Comparison of ENCODE assay signal across 24 cellular contexts in genomic region chr3:13706451-13706850, GRCh38.
A peak's percentile ranks its signal among the peaks of the same experiment; 100 is the strongest.
DNase-seq lines count a peak whose midpoint lies in the region; ATAC-seq and TF ChIP-seq lines count a peak whose summit lies in the region.
"Had no signal": no experiment of that assay in that cellular context is flagged by ENCODE, and none has a peak within 500 bp of the region (broad histone marks: within the 10 kb centered on the region; RNA-seq: fewer than 3 reads in every experiment).

No MANE protein-coding gene starts in this region.

- H3K4me1 Mint-ChIP-seq in activated CD8-positive, alpha-beta memory T cell treated with anti-CD3 and anti-CD28 coated beads, Interleukin-2, amount 10 ng/mL, durations not matched to agents 7 days and 5 days: no peaks in the 10 kb centered on the region
- H3K4me1 Mint-ChIP-seq: activated T-helper 17 cell treated with anti-CD3 and anti-CD28 coated beads, Interleukin-2, amount 50 U/mL, for 72 hours; CD4-positive, CD25-positive, alpha-beta regulatory T cell; H9; mesothelial cell of epicardium; naive thymus-derived CD8-positive, alpha-beta T cell had no signal

- no peaks in the 10 kb centered on the region for H3K4me1 ChIP-seq in tibial artery
- H3K4me1 ChIP-seq: gastroesophageal sphincter, upper lobe of left lung had no signal

- no peak for ATAC-seq in activated CD4-positive, CD25-positive, alpha-beta regulatory T cell treated with anti-CD3 and anti-CD28 coated beads, Interleukin-2, amount 50 U/mL, for 24 hours
- ATAC-seq in activated CD8-positive, alpha-beta memory T cell treated with anti-CD3 and anti-CD28 coated beads, Interleukin-2, amount 10 ng/mL, durations not matched to agents 7 days and 5 days: no peak
- ATAC-seq: activated T-helper 17 cell treated with anti-CD3 and anti-CD28 coated beads, Interleukin-2, amount 50 U/mL, for 72 hours; gastroesophageal sphincter; left ventricle myocardium superior; naive thymus-derived CD8-positive, alpha-beta T cell had no signal

- peaks cover 11% of the 10 kb centered on the region for H3K9me3 Mint-ChIP-seq in activated CD8-positive, alpha-beta memory T cell treated with anti-CD3 and anti-CD28 coated beads, Interleukin-2, amount 10 ng/mL, durations not matched to agents 7 days and 5 days (ENCODE audit: low read depth)

- H3K27ac ChIP-seq in tibial artery: no peak overlapping the region
- H3K27ac ChIP-seq: 22Rv1, dorsolateral prefrontal cortex, gastroesophageal sphincter, upper lobe of left lung had no signal

- DNase-seq in activated CD4-positive, CD25-positive, alpha-beta regulatory T cell treated with anti-CD3 and anti-CD28 coated beads, Interleukin-2, amount 50 U/mL, for 72 hours: peak; percentile 8
- peak; percentile 23 for DNase-seq in activated CD8-positive, alpha-beta memory T cell treated with anti-CD3 and anti-CD28 coated beads, Interleukin-2, amount 10 ng/mL, durations not matched to agents 7 days and 5 days
- DNase-seq in mesenteric fat pad (ENCODE audit: low spot score) (peak; percentile 35), tibial artery (peak; percentile 15), HEK293T (ENCODE audit: extremely low spot score) (no peak), Ammon's horn (ENCODE audit: low spot score) (no peak)
- no peak for DNase-seq in activated CD4-positive, alpha-beta T cell treated with anti-CD3 and anti-CD28 coated beads, Interleukin-2, amount 50 U/mL, for 1 hour
- DNase-seq: CD4-positive, CD25-positive, alpha-beta regulatory T cell; H9; left ventricle myocardium superior; NCI-H1105 treated with DMSO at 0.1 percent for 48 hours; NCI-H2029; NCI-H345; NCI-H774; retina; RPMI8226 had no signal

- no peak overlapping the region for H3K4me3 Mint-ChIP-seq in activated CD8-positive, alpha-beta memory T cell treated with anti-CD3 and anti-CD28 coated beads, Interleukin-2, amount 10 ng/mL, durations not matched to agents 7 days and 5 days
- H3K4me3 Mint-ChIP-seq: activated T-helper 17 cell treated with anti-CD3 and anti-CD28 coated beads, Interleukin-2, amount 50 U/mL, for 72 hours; CD4-positive, CD25-positive, alpha-beta regulatory T cell; H9; mesothelial cell of epicardium; naive thymus-derived CD8-positive, alpha-beta T cell had no signal

- no peaks in the 10 kb centered on the region for H3K9me3 ChIP-seq in tibial artery

- H3K27ac Mint-ChIP-seq in activated CD8-positive, alpha-beta memory T cell treated with anti-CD3 and anti-CD28 coated beads, Interleukin-2, amount 10 ng/mL, durations not matched to agents 7 days and 5 days: no peak overlapping the region
- H3K27ac Mint-ChIP-seq: activated T-helper 17 cell treated with anti-CD3 and anti-CD28 coated beads, Interleukin-2, amount 50 U/mL, for 72 hours; CD4-positive, CD25-positive, alpha-beta regulatory T cell; H9; mesothelial cell of epicardium had no signal

- H3K36me3 ChIP-seq in tibial artery: no peaks in the 10 kb centered on the region
- H3K36me3 ChIP-seq: gastroesophageal sphincter, upper lobe of left lung had no signal

- H3K36me3 Mint-ChIP-seq in activated CD8-positive, alpha-beta memory T cell treated with anti-CD3 and anti-CD28 coated beads, Interleukin-2, amount 10 ng/mL, durations not matched to agents 7 days and 5 days: no peaks in the 10 kb centered on the region
- H3K36me3 Mint-ChIP-seq: CD4-positive, CD25-positive, alpha-beta regulatory T cell; mesothelial cell of epicardium had no signal

- TF ChIP-seq CTCF in tibial artery (IDR thresholded peaks at IDR 0.05): no peak

- H3K27me3 Mint-ChIP-seq in activated CD8-positive, alpha-beta memory T cell treated with anti-CD3 and anti-CD28 coated beads, Interleukin-2, amount 10 ng/mL, durations not matched to agents 7 days and 5 days: no peaks in the 10 kb centered on the region

- H3K4me3 ChIP-seq in tibial artery: no peak overlapping the region
- H3K4me3 ChIP-seq: dorsolateral prefrontal cortex, gastroesophageal sphincter, upper lobe of left lung had no signal

- POLR2A ChIA-PET in HEK293T (lab: Yijun Ruan, JAX): no interaction called here

- peaks cover 0 to 24% of the 10 kb centered on the region in 2 donors for H3K27me3 ChIP-seq in tibial artery
- H3K27me3 ChIP-seq: upper lobe of left lung had no signal

- CTCF ChIA-PET in activated CD8-positive, alpha-beta memory T cell treated with anti-CD3 and anti-CD28 coated beads, Interleukin-2, amount 10 ng/mL, durations not matched to agents 7 days and 5 days (lab: Charles Lee): no interaction called here
- CTCF ChIA-PET in HEK293T (lab: Yijun Ruan, JAX): no interaction called here

- intact Hi-C loops in tibial artery (cut with DNase I; ENCODE audit: low total_unique reads): no loop called here

TF ChIP-seq in HEK293T, 16 proteins besides CTCF, POLR2A, EP300 and RAD21:
- TF ChIP-seq FOXA1 (IDR thresholded peaks at IDR 0.05) (no peak), SP1 (IDR thresholded peaks at IDR 0.05) (no peak), CTBP1 (IDR thresholded peaks at IDR 0.05; ENCODE audit: borderline replicate concordance) (no peak), NFRKB (IDR thresholded peaks at IDR 0.05) (no peak), BHLHE40 (IDR thresholded peaks at IDR 0.05; ENCODE audit: borderline replicate concordance) (no peak), ELF4 (IDR thresholded peaks at IDR 0.05) (no peak), FOXK2 (IDR thresholded peaks at IDR 0.05) (no peak), SUZ12 (IDR thresholded peaks at IDR 0.05) (no peak), L3MBTL2 (conservative IDR thresholded peaks at IDR 0.05) (no peak), FOXM1 (IDR thresholded peaks at IDR 0.05; ENCODE audit: borderline replicate concordance) (no peak), TARDBP (IDR thresholded peaks at IDR 0.05) (no peak), ARNT (IDR thresholded peaks at IDR 0.05) (no peak), ZNF384 (IDR thresholded peaks at IDR 0.05) (no peak), HDGF (IDR thresholded peaks at IDR 0.05; ENCODE audit: borderline replicate concordance) (no peak), LEF1 (IDR thresholded peaks at IDR 0.05; ENCODE audit: borderline replicate concordance) (no peak)
- TF ChIP-seq, protein P1, sequence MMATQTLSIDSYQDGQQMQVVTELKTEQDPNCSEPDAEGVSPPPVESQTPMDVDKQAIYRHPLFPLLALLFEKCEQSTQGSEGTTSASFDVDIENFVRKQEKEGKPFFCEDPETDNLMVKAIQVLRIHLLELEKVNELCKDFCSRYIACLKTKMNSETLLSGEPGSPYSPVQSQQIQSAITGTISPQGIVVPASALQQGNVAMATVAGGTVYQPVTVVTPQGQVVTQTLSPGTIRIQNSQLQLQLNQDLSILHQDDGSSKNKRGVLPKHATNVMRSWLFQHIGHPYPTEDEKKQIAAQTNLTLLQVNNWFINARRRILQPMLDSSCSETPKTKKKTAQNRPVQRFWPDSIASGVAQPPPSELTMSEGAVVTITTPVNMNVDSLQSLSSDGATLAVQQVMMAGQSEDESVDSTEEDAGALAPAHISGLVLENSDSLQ (IDR thresholded peaks at IDR 0.05): no peak
TF ChIP-seq in HEK293T: peak in this region for 0.

Comparison
In these comparisons a context has a peak if more than half of its experiments do, and no peak if none do; other contexts are left out.
1. DNase-seq: peak in activated CD4-positive, CD25-positive, alpha-beta regulatory T cell treated with anti-CD3 and anti-CD28 coated beads, Interleukin-2, amount 50 U/mL, for 72 hours (single experiment), activated CD8-positive, alpha-beta memory T cell treated with anti-CD3 and anti-CD28 coated beads, Interleukin-2, amount 10 ng/mL, durations not matched to agents 7 days and 5 days (single experiment), mesenteric fat pad (single experiment) and tibial artery (2 of 2); none in HEK293T (single experiment), activated CD4-positive, alpha-beta T cell treated with anti-CD3 and anti-CD28 coated beads, Interleukin-2, amount 50 U/mL, for 1 hour (single experiment) and Ammon's horn (single experiment).